ENCODE assay signal across 8 cellular contexts in genomic region chr14:64707661-64708060, GRCh38. TPM values are rescaled to one million over a fixed set of nuclear protein-coding genes. Genes with fewer than 3 reads are reported as not detected.
DNase-seq lines count a peak whose midpoint lies in the region; ATAC-seq, FAIRE-seq and TF ChIP-seq lines count a peak whose summit lies in the region.

No MANE protein-coding gene starts in this region.

- ATAC-seq in heart right ventricle (no peak), Right ventricle myocardium inferior (no peak), upper lobe of right lung (no peak), HG02623 (IDR thresholded peaks at IDR 0.05; ENCODE audit: unreplicated experiment) (no peak)

- H3K9me3 Mint-ChIP-seq in astrocyte (ENCODE audit: unreplicated experiment) = peaks cover 2% of the 10 kb centered on the region

- TF ChIP-seq CTCF in heart right ventricle (IDR thresholded peaks at IDR 0.05) = no peak
- TF ChIP-seq CTCF in astrocyte (IDR thresholded peaks at IDR 0.05; ENCODE audit: insufficient read depth, low read depth, low read length) = no peak
- TF ChIP-seq CTCF in upper lobe of right lung (IDR thresholded peaks at IDR 0.05) = no peak

- peak overlapping the region; percentile 91 for H3K4me3 Mint-ChIP-seq in astrocyte (ENCODE audit: unreplicated experiment)

- H3K4me3 ChIP-seq in heart right ventricle (peak overlapping the region in 6 of 10 donors; percentile 14 to 89 (median 67)), astrocyte (ENCODE audit: insufficient read depth, low read depth, low read length) (no peak overlapping the region), upper lobe of right lung (no peak overlapping the region)

- H3K36me3 Mint-ChIP-seq in astrocyte (ENCODE audit: low read depth, unreplicated experiment) = peaks cover 4% of the 10 kb centered on the region

- no peaks in the 10 kb centered on the region for H3K27me3 Mint-ChIP-seq in astrocyte (ENCODE audit: low read depth, unreplicated experiment)

- H3K27ac Mint-ChIP-seq in astrocyte (ENCODE audit: unreplicated experiment) = peak overlapping the region; percentile 77

- peaks cover 56% of the 10 kb centered on the region for H3K4me1 Mint-ChIP-seq in astrocyte (ENCODE audit: low read depth, unreplicated experiment)

- H3K9me3 ChIP-seq in heart right ventricle (peaks cover 0 to 6% (median 2%) of the 10 kb centered on the region in 11 donors), astrocyte (ENCODE audit: insufficient read depth, low read depth, low read length) (no peaks in the 10 kb centered on the region), upper lobe of right lung (no peaks in the 10 kb centered on the region)

- H3K36me3 ChIP-seq in heart right ventricle (no peaks in the 10 kb centered on the region), astrocyte (ENCODE audit: insufficient read depth, low read length) (no peaks in the 10 kb centered on the region), upper lobe of right lung (no peaks in the 10 kb centered on the region)

- peaks cover 35% of the 10 kb centered on the region for H4K20me1 ChIP-seq in astrocyte (ENCODE audit: insufficient read depth, low read length)

- peak overlapping the region; percentile 71 for H3K9ac ChIP-seq in astrocyte (ENCODE audit: low read length)

- peaks cover 17 to 86% (median 73%) of the 10 kb centered on the region in 9 donors for H3K4me1 ChIP-seq in heart right ventricle
- peaks cover 50% of the 10 kb centered on the region for H3K4me1 ChIP-seq in astrocyte (ENCODE audit: insufficient read depth, low read length)
- peaks cover 54% of the 10 kb centered on the region for H3K4me1 ChIP-seq in upper lobe of right lung

- WGBS in heart right ventricle, 2 donors = 72 to 81% methylated on average over 7 of the region's 7 CpGs

- FAIRE-seq in astrocyte (lab: Jason Lieb, UNC) = peak; percentile 67

- H2AFZ ChIP-seq in astrocyte (ENCODE audit: low read depth, low read length) = no peak overlapping the region

- intact Hi-C loops in heart right ventricle (cut with DNase I) (loop anchor here in 1 of 10 donors (5.0 kb wide), 1 partner anchor 55 kb away; no protein-coding TSS in a partner anchor), Right ventricle myocardium inferior (cut with DNase I) (loop anchor here (5.0 kb wide), 1 partner anchor 55 kb away; no protein-coding TSS in a partner anchor), upper lobe of right lung (cut with DNase I) (no loop called here)

- peak overlapping the region; percentile 89 for H3K4me2 ChIP-seq in astrocyte (ENCODE audit: low read length)

- H3K27ac ChIP-seq in heart right ventricle (peak overlapping the region in 8 of 10 donors; percentile 78 to 90 (median 84)), astrocyte (ENCODE audit: low read depth, low read length) (peak overlapping the region; percentile 87), upper lobe of right lung (peak overlapping the region; percentile 70)

- DNase-seq in heart right ventricle (no peak), Right ventricle myocardium inferior (ENCODE audit: missing footprints) (no peak), astrocyte (ENCODE audit: low read depth) (peak; percentile 92), kidney glomerular epithelial cell (lab: John Stamatoyannopoulos, UW) (peak; percentile 50), upper lobe of right lung (no peak), iPS-NIHi11 (ENCODE audit: low spot score) (no peak), DMS53 treated with DMSO at 0.1 percent for 48 hours (lab: John Stamatoyannopoulos, UW; ENCODE audit: unreplicated experiment) (no peak)

- peaks cover 0 to 26% (median 4%) of the 10 kb centered on the region in 7 donors for H3K27me3 ChIP-seq in heart right ventricle
- H3K27me3 ChIP-seq in astrocyte (ENCODE audit: insufficient read depth, low read length) = peaks cover 5% of the 10 kb centered on the region
- H3K27me3 ChIP-seq in upper lobe of right lung = no peaks in the 10 kb centered on the region

- peaks cover 81% of the 10 kb centered on the region for H3K79me2 ChIP-seq in astrocyte (ENCODE audit: insufficient read depth, low read length)

RNA-seq across cellular contexts. Expression of gene PLEKHG3, which starts 3.4 kb away (rescaled TPM):
- total RNA-seq in heart right ventricle (10 to 100 TPM; 11.2 to 25.5 (median 16.2) TPM), Right ventricle myocardium inferior (19.6 TPM), astrocyte (84.1 and 98.6 TPM in 2 replicates), upper lobe of right lung (34.5 TPM)
- polyA plus RNA-seq in heart right ventricle = 1 to 10 TPM; 5.0 to 9.4 TPM

Comparison
In these comparisons a context has a peak if more than half of its experiments do, and no peak if none do; other contexts are left out.
1. DNase-seq: peak in astrocyte (single experiment) and kidney glomerular epithelial cell (single experiment); none in heart right ventricle (0 of 2), Right ventricle myocardium inferior (single experiment), upper lobe of right lung (single experiment), iPS-NIHi11 (single experiment) and DMS53 treated with DMSO at 0.1 percent for 48 hours (single experiment).
2. H3K4me3 ChIP-seq: peak in heart right ventricle (6 of 10); none in astrocyte (single experiment) and upper lobe of right lung (single experiment).
3. Peak in every context shown above with its lines, with median percentiles within 50 percentile points of each other: H3K27ac ChIP-seq.